Comparison of ENCODE assay signal across 8 cellular contexts in the genomic region with DNA sequence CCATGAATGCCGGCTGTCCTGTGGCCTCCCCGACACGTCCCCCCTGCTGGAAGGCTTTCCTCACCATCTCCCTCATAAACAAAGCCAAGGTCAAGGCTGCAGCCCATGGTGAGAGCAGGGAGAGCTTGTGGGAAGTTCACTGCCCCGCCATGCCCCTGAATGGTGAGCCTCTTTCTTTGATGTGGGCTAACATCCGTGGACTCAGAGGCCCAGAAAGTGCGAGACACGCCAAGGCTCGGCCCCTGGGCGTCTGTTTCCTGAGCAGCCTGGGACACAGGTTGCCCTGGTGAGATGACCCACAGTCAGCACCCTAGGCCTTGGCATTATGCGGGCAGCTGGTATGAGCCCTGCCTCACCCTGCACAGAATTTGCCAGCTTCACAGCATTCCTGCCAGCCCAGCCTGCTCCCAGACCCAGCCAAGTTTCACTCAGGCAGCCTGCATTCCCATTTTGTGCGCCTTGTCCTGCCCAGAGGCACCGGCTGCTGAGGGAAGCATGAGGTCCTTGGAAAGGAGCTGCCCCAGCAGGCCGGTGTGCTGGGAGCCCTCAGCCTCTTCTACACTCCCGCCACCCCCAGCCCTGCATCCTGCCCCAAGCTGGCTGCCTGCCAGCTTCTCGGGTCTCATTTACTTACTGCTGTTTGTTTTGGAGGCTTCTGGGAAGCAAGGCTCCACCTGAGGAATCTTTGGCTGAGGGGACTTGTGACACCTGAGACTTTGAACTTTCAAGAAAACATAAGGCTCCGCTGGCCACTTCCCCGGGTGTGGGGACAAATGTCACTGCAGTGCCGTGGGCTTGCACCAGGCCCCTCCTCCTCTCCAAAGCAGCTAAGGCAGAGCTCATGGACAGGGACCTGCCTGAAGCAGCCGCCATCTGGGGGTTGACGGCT. TPM values are rescaled to one million over a fixed set of nuclear protein-coding genes. Genes with fewer than 3 reads are reported as not detected.
DNase-seq lines count a peak whose midpoint lies in the region; ATAC-seq lines count a peak whose summit lies in the region.
"Had no signal": no experiment of that assay in that cellular context is flagged by ENCODE, and none has a peak within 500 bp of the region (broad histone marks: within the 10 kb centered on the region; RNA-seq: fewer than 3 reads in every experiment).

No MANE protein-coding gene starts in this region.

- H3K27me3 Mint-ChIP-seq in naive thymus-derived CD8-positive, alpha-beta T cell: peaks cover 0 to 2% (median 0%) of the 10 kb centered on the region in 5 donors
- H3K27me3 Mint-ChIP-seq: IgD-negative memory B cell had no signal

- POLR2A ChIA-PET in naive thymus-derived CD8-positive, alpha-beta T cell (lab: Charles Lee): interaction anchor here (1.3 kb wide), 1 partner anchor 64 kb away, joined by 3 read pairs; the partner anchor contains the start of gene SLC30A1

- H3K9me3 Mint-ChIP-seq in naive thymus-derived CD8-positive, alpha-beta T cell: no peaks in the 10 kb centered on the region

- no peaks in the 10 kb centered on the region for H3K36me3 ChIP-seq in NT2/D1 (ENCODE audit: insufficient read depth, insufficient read length, low read length)

- DNase-seq in Jurkat, Clone E6-1 (ENCODE audit: low read depth, low spot score): peak; percentile 40
- DNase-seq in NT2/D1 (ENCODE audit: low read depth, low spot score) (no peak), cerebellum (ENCODE audit: low spot score) (peak; percentile 56), T1000 (lab: John Stamatoyannopoulos, UW) (no peak)
- peak in 5 of 10 donors; percentile 18 to 41 (median 34) for DNase-seq in naive thymus-derived CD8-positive, alpha-beta T cell
- DNase-seq in activated CD4-positive, alpha-beta T cell treated with anti-CD3 and anti-CD28 coated beads, Interleukin-2, amount 50 U/mL, for 1 hour: no peak

- H3K4me1 Mint-ChIP-seq in naive thymus-derived CD8-positive, alpha-beta T cell: peaks cover 7 to 17% (median 13%) of the 10 kb centered on the region in 4 donors

- peak; percentile 61 to 64 for ATAC-seq in naive thymus-derived CD8-positive, alpha-beta T cell
- ATAC-seq in HG03378 (IDR thresholded peaks at IDR 0.05; ENCODE audit: unreplicated experiment): no peak

- H3K27me3 ChIP-seq in NT2/D1 (ENCODE audit: insufficient read depth, insufficient read length): no peaks in the 10 kb centered on the region

- H3K4me3 ChIP-seq in Jurkat, Clone E6-1 (ENCODE audit: low read length): no peak overlapping the region
- H3K4me3 ChIP-seq in NT2/D1 (ENCODE audit: insufficient read length, low read depth): no peak overlapping the region

- H3K27ac Mint-ChIP-seq in naive thymus-derived CD8-positive, alpha-beta T cell: peak overlapping the region in 5 of 10 donors; percentile 5 to 89 (median 69)
- H3K27ac Mint-ChIP-seq: IgD-negative memory B cell had no signal

- peak overlapping the region; percentile 66 for H3K9ac ChIP-seq in NT2/D1 (ENCODE audit: insufficient read length, low read depth)

- H3K36me3 Mint-ChIP-seq in naive thymus-derived CD8-positive, alpha-beta T cell: no peaks in the 10 kb centered on the region
- H3K36me3 Mint-ChIP-seq: IgD-negative memory B cell had no signal

- H3K4me1 ChIP-seq in NT2/D1 (ENCODE audit: insufficient read depth, insufficient read length): peaks cover 6% of the 10 kb centered on the region

- H3K4me3 Mint-ChIP-seq in naive thymus-derived CD8-positive, alpha-beta T cell: peak overlapping the region in 9 of 10 donors; percentile 18 to 65 (median 56)
- H3K4me3 Mint-ChIP-seq: IgD-negative memory B cell had no signal

- H3K9me3 ChIP-seq in NT2/D1 (ENCODE audit: insufficient read depth, low read length): no peaks in the 10 kb centered on the region

RNA-seq across cellular contexts. Expression of gene NEK2, which starts 31.9 kb away (rescaled TPM):
- 53.1 TPM for polyA plus RNA-seq in Jurkat, Clone E6-1 (2012; ENCODE audit: insufficient read depth, insufficient read length)
- total RNA-seq in cerebellum: 10.3 TPM
- under 1 TPM in 1 of 2 experiments, not detected in 1; 0.16 TPM for total RNA-seq in naive thymus-derived CD8-positive, alpha-beta T cell
- polyA plus RNA-seq in naive thymus-derived CD8-positive, alpha-beta T cell: under 1 TPM in 1 of 3 donors, not detected in 2; 0.60 TPM
- polyA plus RNA-seq: IgD-negative memory B cell had no signal

Comparison
In these comparisons a context has a peak if more than half of its experiments do, and no peak if none do; other contexts are left out.
1. DNase-seq: peak in Jurkat, Clone E6-1 (single experiment) and cerebellum (single experiment); none in NT2/D1 (single experiment), T1000 (single experiment) and activated CD4-positive, alpha-beta T cell treated with anti-CD3 and anti-CD28 coated beads, Interleukin-2, amount 50 U/mL, for 1 hour (single experiment).